ENCODE assay signal across 29 cellular contexts in genomic region chr11:120599816-120600420, GRCh38.
"Had no signal": no experiment of that assay in that cellular context is flagged by ENCODE, and none has a peak within 500 bp of the region (broad histone marks: within the 10 kb centered on the region; RNA-seq: fewer than 3 reads in every experiment).

No MANE protein-coding gene starts in this region.

- H3K4me3 Mint-ChIP-seq: activated CD4-positive, alpha-beta T cell treated with anti-CD3 and anti-CD28 coated beads for 36 hours; activated CD8-positive, alpha-beta memory T cell treated with anti-CD3 and anti-CD28 coated beads, Interleukin-2, amount 10 ng/mL, durations not matched to agents 7 days and 5 days; activated CD8-positive, alpha-beta T cell treated with anti-CD3 and anti-CD28 coated beads, Interleukin-2, amount 10 ng/mL, durations not matched to agents 7 days and 5 days; activated naive CD4-positive, alpha-beta T cell treated with anti-CD3 and anti-CD28 coated beads, Interleukin-2, amount 50 U/mL, for 24 hours; activated naive CD8-positive, alpha-beta T cell treated with anti-CD3 and anti-CD28 coated beads, Interleukin-2, amount 50 U/mL, for 24 hours; central memory CD8-positive, alpha-beta T cell; naive thymus-derived CD4-positive, alpha-beta T cell; stimulated activated effector memory CD8-positive, alpha-beta T cell treated with anti-CD3 and anti-CD28 coated beads, Interleukin-12 subunit alpha, Interleukin-12 subunit beta, amount 100 ng/mL, for 72 hours; stimulated activated naive CD8-positive, alpha-beta T cell treated with anti-CD3 and anti-CD28 coated beads, Interleukin-15, amount 100 ng/mL, for 72 hours; type B pancreatic cell had no signal

- H3K4me2 ChIP-seq: hepatocyte had no signal

- H3K27ac ChIP-seq: breast epithelium, esophagus squamous epithelium, gastrocnemius medialis, hepatocyte, right lobe of liver, vagina had no signal

- H2AFZ ChIP-seq: hepatocyte had no signal

- H3K4me1 ChIP-seq: breast epithelium, esophagus squamous epithelium, gastrocnemius medialis, right lobe of liver, vagina had no signal

- H3K9me3 ChIP-seq: breast epithelium, esophagus squamous epithelium, gastrocnemius medialis, right lobe of liver, vagina had no signal

- H3K27ac Mint-ChIP-seq: activated CD4-positive, alpha-beta T cell treated with anti-CD3 and anti-CD28 coated beads for 36 hours; activated CD8-positive, alpha-beta memory T cell treated with anti-CD3 and anti-CD28 coated beads, Interleukin-2, amount 10 ng/mL, durations not matched to agents 7 days and 5 days; activated CD8-positive, alpha-beta T cell treated with anti-CD3 and anti-CD28 coated beads, Interleukin-2, amount 10 ng/mL, durations not matched to agents 7 days and 5 days; activated naive CD4-positive, alpha-beta T cell treated with anti-CD3 and anti-CD28 coated beads, Interleukin-2, amount 50 U/mL, for 24 hours; activated naive CD8-positive, alpha-beta T cell treated with anti-CD3 and anti-CD28 coated beads, Interleukin-2, amount 50 U/mL, for 24 hours; activated T-helper 2 cell treated with anti-CD3 and anti-CD28 coated beads, Interferon-gamma antibody, Interleukin-2, Interleukin-4, amounts not matched to agents 10 μg/mL and 5 μg/mL and 100 μg/mL, durations not matched to agents 14 hours and 24 hours and 36 hours; naive thymus-derived CD4-positive, alpha-beta T cell; stimulated activated effector memory CD8-positive, alpha-beta T cell treated with anti-CD3 and anti-CD28 coated beads, Interleukin-12 subunit alpha, Interleukin-12 subunit beta, amount 100 ng/mL, for 72 hours; stimulated activated naive CD8-positive, alpha-beta T cell treated with anti-CD3 and anti-CD28 coated beads, Interleukin-15, amount 100 ng/mL, for 72 hours; type B pancreatic cell had no signal

- FAIRE-seq: colon had no signal

- H3K36me3 Mint-ChIP-seq: activated CD8-positive, alpha-beta memory T cell treated with anti-CD3 and anti-CD28 coated beads, Interleukin-2, amount 10 ng/mL, durations not matched to agents 7 days and 5 days; activated naive CD4-positive, alpha-beta T cell treated with anti-CD3 and anti-CD28 coated beads, Interleukin-2, amount 50 U/mL, for 24 hours; naive thymus-derived CD4-positive, alpha-beta T cell; stimulated activated effector memory CD8-positive, alpha-beta T cell treated with anti-CD3 and anti-CD28 coated beads, Interleukin-12 subunit alpha, Interleukin-12 subunit beta, amount 100 ng/mL, for 72 hours; type B pancreatic cell had no signal

- H3K4me1 Mint-ChIP-seq: activated CD4-positive, alpha-beta T cell treated with anti-CD3 and anti-CD28 coated beads for 36 hours; activated CD8-positive, alpha-beta memory T cell treated with anti-CD3 and anti-CD28 coated beads, Interleukin-2, amount 10 ng/mL, durations not matched to agents 7 days and 5 days; activated naive CD4-positive, alpha-beta T cell treated with anti-CD3 and anti-CD28 coated beads, Interleukin-2, amount 50 U/mL, for 24 hours; activated naive CD8-positive, alpha-beta T cell treated with anti-CD3 and anti-CD28 coated beads, Interleukin-2, amount 50 U/mL, for 24 hours; central memory CD8-positive, alpha-beta T cell; stimulated activated effector memory CD8-positive, alpha-beta T cell treated with anti-CD3 and anti-CD28 coated beads, Interleukin-12 subunit alpha, Interleukin-12 subunit beta, amount 100 ng/mL, for 72 hours; stimulated activated naive CD8-positive, alpha-beta T cell treated with anti-CD3 and anti-CD28 coated beads, Interleukin-15, amount 100 ng/mL, for 72 hours had no signal

- H3K4me3 ChIP-seq: breast epithelium, esophagus squamous epithelium, gastrocnemius medialis, hepatocyte, right lobe of liver, vagina had no signal

- DNase-seq: activated CD4-positive, alpha-beta T cell treated with anti-CD3 and anti-CD28 coated beads for 36 hours; activated CD4-positive, CD25-positive, alpha-beta regulatory T cell; activated CD8-positive, alpha-beta memory T cell treated with anti-CD3 and anti-CD28 coated beads, Interleukin-2, amount 10 ng/mL, durations not matched to agents 7 days and 5 days; activated CD8-positive, alpha-beta T cell treated with anti-CD3 and anti-CD28 coated beads, Interleukin-2, amount 10 ng/mL, durations not matched to agents 7 days and 5 days; activated naive CD8-positive, alpha-beta T cell treated with anti-CD3 and anti-CD28 coated beads, Interleukin-2, amount 50 U/mL, for 24 hours; activated T-cell treated with anti-CD3 and anti-CD28 coated beads, Interleukin-2, amount 50 U/mL, for 48 hours; dermis blood vessel endothelial cell; effector CD4-positive, alpha-beta T cell; esophagus squamous epithelium; gastrocnemius medialis; islet precursor cell; left cardiac atrium; midbrain; naive thymus-derived CD4-positive, alpha-beta T cell; posterior cingulate gyrus; right lobe of liver; stimulated activated CD4-positive, alpha-beta T cell treated with anti-CD3 and anti-CD28 coated beads, Interleukin-4, amount 100 ng/mL, for 24 hours; stimulated activated naive CD8-positive, alpha-beta T cell treated with anti-CD3 and anti-CD28 coated beads, Interleukin-15, amount 100 ng/mL, for 72 hours; substantia nigra; T-helper 2 cell had no signal

- H3K36me3 ChIP-seq: breast epithelium, esophagus squamous epithelium, gastrocnemius medialis, right lobe of liver, vagina had no signal

- H3K9me3 Mint-ChIP-seq: activated naive CD4-positive, alpha-beta T cell treated with anti-CD3 and anti-CD28 coated beads, Interleukin-2, amount 50 U/mL, for 24 hours; activated naive CD8-positive, alpha-beta T cell treated with anti-CD3 and anti-CD28 coated beads, Interleukin-2, amount 50 U/mL, for 24 hours; activated T-helper 2 cell treated with anti-CD3 and anti-CD28 coated beads, Interferon-gamma antibody, Interleukin-2, Interleukin-4, amounts not matched to agents 10 μg/mL and 5 μg/mL and 100 μg/mL, durations not matched to agents 14 hours and 24 hours and 36 hours; central memory CD8-positive, alpha-beta T cell; naive thymus-derived CD4-positive, alpha-beta T cell; stimulated activated effector memory CD8-positive, alpha-beta T cell treated with anti-CD3 and anti-CD28 coated beads, Interleukin-12 subunit alpha, Interleukin-12 subunit beta, amount 100 ng/mL, for 72 hours; stimulated activated naive CD8-positive, alpha-beta T cell treated with anti-CD3 and anti-CD28 coated beads, Interleukin-15, amount 100 ng/mL, for 72 hours; type B pancreatic cell had no signal

- H3K79me2 ChIP-seq: hepatocyte had no signal

- ATAC-seq: activated CD4-positive, alpha-beta T cell treated with anti-CD3 and anti-CD28 coated beads for 36 hours; activated CD8-positive, alpha-beta memory T cell treated with anti-CD3 and anti-CD28 coated beads, Interleukin-2, amount 10 ng/mL, durations not matched to agents 7 days and 5 days; activated CD8-positive, alpha-beta T cell treated with anti-CD3 and anti-CD28 coated beads, Interleukin-2, amount 10 ng/mL, durations not matched to agents 7 days and 5 days; activated naive CD8-positive, alpha-beta T cell treated with anti-CD3 and anti-CD28 coated beads, Interleukin-2, amount 50 U/mL, for 24 hours; gastrocnemius medialis; left cardiac atrium; naive thymus-derived CD4-positive, alpha-beta T cell; right lobe of liver; stimulated activated effector memory CD8-positive, alpha-beta T cell treated with anti-CD3 and anti-CD28 coated beads, Interleukin-12 subunit alpha, Interleukin-12 subunit beta, amount 100 ng/mL, for 72 hours; stimulated activated naive CD8-positive, alpha-beta T cell treated with anti-CD3 and anti-CD28 coated beads, Interleukin-15, amount 100 ng/mL, for 72 hours had no signal

- H3K27me3 ChIP-seq: breast epithelium, gastrocnemius medialis, hepatocyte, right lobe of liver, vagina had no signal
